8 cellular contexts compared by ENCODE assay signal in genomic region chr20:31951203-31951529, GRCh38. TPM values are rescaled to one million over a fixed set of nuclear protein-coding genes. Genes with fewer than 3 reads are reported as not detected.
A peak's percentile ranks its signal among the peaks of the same experiment; 100 is the strongest.
DNase-seq lines count a peak whose midpoint lies in the region; ATAC-seq, FAIRE-seq and TF ChIP-seq lines count a peak whose summit lies in the region.

No MANE protein-coding gene starts in this region.

- H3K4me1 Mint-ChIP-seq in T-helper 2 cell treated with Interferon-gamma antibody and Interleukin-4, amounts not matched to agents 5 μg/mL and 100 μg/mL, for 36 hours (ENCODE audit: low read depth) = peaks cover 28% of the 10 kb centered on the region
- H3K4me1 Mint-ChIP-seq in activated naive CD8-positive, alpha-beta T cell treated with anti-CD3 and anti-CD28 coated beads, Interleukin-2, amount 10 ng/mL, durations not matched to agents 7 days and 5 days = peaks cover 23% of the 10 kb centered on the region

- H3K27ac Mint-ChIP-seq in T-helper 2 cell treated with Interferon-gamma antibody and Interleukin-4, amounts not matched to agents 5 μg/mL and 100 μg/mL, for 36 hours = peak overlapping the region; percentile 91
- H3K27ac Mint-ChIP-seq in activated naive CD8-positive, alpha-beta T cell treated with anti-CD3 and anti-CD28 coated beads, Interleukin-2, amount 10 ng/mL, durations not matched to agents 7 days and 5 days = peak overlapping the region; percentile 96

- intact Hi-C loops in kidney (cut with DNase I) = loop anchor here (5.0 to 10.0 kb wide), 2 partner anchors 99 to 126 kb away; no protein-coding TSS in a partner anchor

- H3K9ac ChIP-seq in kidney (ENCODE audit: low read length in 2 of 2) (peak overlapping the region; percentile 71 to 92), subcutaneous abdominal adipose tissue (ENCODE audit: low read length in 5 of 5) (peak overlapping the region; percentile 90 to 98 (median 94))

- POLR2A ChIA-PET in activated naive CD8-positive, alpha-beta T cell treated with anti-CD3 and anti-CD28 coated beads, Interleukin-2, amount 10 ng/mL, durations not matched to agents 7 days and 5 days (lab: Charles Lee) = interaction anchor here (1.0 to 1.3 kb wide), 3 partner anchors 91 to 128 kb away, joined by 3 to 4 read pairs (median 3); no protein-coding TSS in a partner anchor

- H3K36me3 Mint-ChIP-seq in T-helper 2 cell treated with Interferon-gamma antibody and Interleukin-4, amounts not matched to agents 5 μg/mL and 100 μg/mL, for 36 hours (ENCODE audit: low read depth) = peaks cover 32% of the 10 kb centered on the region
- H3K36me3 Mint-ChIP-seq in activated naive CD8-positive, alpha-beta T cell treated with anti-CD3 and anti-CD28 coated beads, Interleukin-2, amount 10 ng/mL, durations not matched to agents 7 days and 5 days = peaks cover 25% of the 10 kb centered on the region

- H3K27me3 ChIP-seq in subcutaneous abdominal adipose tissue (ENCODE audit: control insufficient read depth in 5 of 5, insufficient read depth in 4 of 5, low read length in 5 of 5) = peaks cover 0 to 3% (median 0%) of the 10 kb centered on the region in 5 donors

- peak overlapping the region; percentile 97 for H3K4me3 Mint-ChIP-seq in T-helper 2 cell treated with Interferon-gamma antibody and Interleukin-4, amounts not matched to agents 5 μg/mL and 100 μg/mL, for 36 hours
- H3K4me3 Mint-ChIP-seq in activated naive CD8-positive, alpha-beta T cell treated with anti-CD3 and anti-CD28 coated beads, Interleukin-2, amount 10 ng/mL, durations not matched to agents 7 days and 5 days = peak overlapping the region; percentile 99

- H3K4me1 ChIP-seq in kidney (ENCODE audit: control insufficient read depth in 1 of 2, insufficient read depth in 1 of 2, low read depth in 1 of 2, low read length in 2 of 2) (peaks cover 6 to 11% of the 10 kb centered on the region in 2 donors), subcutaneous abdominal adipose tissue (ENCODE audit: control insufficient read depth in 5 of 5, insufficient read depth in 5 of 5, low read length in 5 of 5) (peaks cover 5 to 17% (median 13%) of the 10 kb centered on the region in 5 donors)

- FAIRE-seq in kidney (lab: Jason Lieb, UNC) = no peak

- H3K4me3 ChIP-seq in kidney (ENCODE audit: low read length in 2 of 2) (peak overlapping the region; percentile 86 to 89), subcutaneous abdominal adipose tissue (ENCODE audit: low read depth in 1 of 5, low read length in 5 of 5) (peak overlapping the region; percentile 84 to 97 (median 95))

- peaks cover 6% of the 10 kb centered on the region for H3K27me3 Mint-ChIP-seq in T-helper 2 cell treated with Interferon-gamma antibody and Interleukin-4, amounts not matched to agents 5 μg/mL and 100 μg/mL, for 36 hours (ENCODE audit: low read depth)
- H3K27me3 Mint-ChIP-seq in activated naive CD8-positive, alpha-beta T cell treated with anti-CD3 and anti-CD28 coated beads, Interleukin-2, amount 10 ng/mL, durations not matched to agents 7 days and 5 days = peaks cover 6% of the 10 kb centered on the region

- no peaks in the 10 kb centered on the region for H3K9me3 ChIP-seq in kidney (ENCODE audit: control insufficient read depth in 1 of 2, low read length in 2 of 2)
- H3K9me3 ChIP-seq in subcutaneous abdominal adipose tissue (ENCODE audit: control insufficient read depth in 5 of 5, low read length in 5 of 5) = peaks cover 0 to 5% (median 0%) of the 10 kb centered on the region in 5 donors

- no peak for TF ChIP-seq CTCF in kidney (IDR thresholded peaks at IDR 0.05; ENCODE audit: borderline replicate concordance, extremely low read depth, insufficient read depth)

- H3K27ac ChIP-seq in kidney (ENCODE audit: low read depth in 2 of 2, low read length in 2 of 2) = no peak overlapping the region
- peak overlapping the region; percentile 41 for H3K27ac ChIP-seq in subcutaneous abdominal adipose tissue (ENCODE audit: low read depth, low read length)

- ATAC-seq in activated naive CD8-positive, alpha-beta T cell treated with anti-CD3 and anti-CD28 coated beads, Interleukin-2, amount 10 ng/mL, durations not matched to agents 7 days and 5 days (ENCODE audit: low read depth) = no peak
- ATAC-seq in GM19463 (IDR thresholded peaks at IDR 0.05; ENCODE audit: unreplicated experiment) (no peak), GM19351 (IDR thresholded peaks at IDR 0.05; ENCODE audit: unreplicated experiment) (no peak)

- no peak for DNase-seq in T-helper 2 cell treated with Interferon-gamma antibody and Interleukin-4, amounts not matched to agents 5 μg/mL and 100 μg/mL, for 36 hours (ENCODE audit: low spot score)
- DNase-seq in T-helper 2 cell (no peak), kidney (no peak), DMS53 treated with DMSO at 0.1 percent for 48 hours (lab: John Stamatoyannopoulos, UW; ENCODE audit: unreplicated experiment) (no peak)
- no peak for DNase-seq in activated naive CD8-positive, alpha-beta T cell treated with anti-CD3 and anti-CD28 coated beads, Interleukin-2, amount 10 ng/mL, durations not matched to agents 7 days and 5 days

- H3K9me3 Mint-ChIP-seq in T-helper 2 cell treated with Interferon-gamma antibody and Interleukin-4, amounts not matched to agents 5 μg/mL and 100 μg/mL, for 36 hours = no peaks in the 10 kb centered on the region
- H3K9me3 Mint-ChIP-seq in activated naive CD8-positive, alpha-beta T cell treated with anti-CD3 and anti-CD28 coated beads, Interleukin-2, amount 10 ng/mL, durations not matched to agents 7 days and 5 days = no peaks in the 10 kb centered on the region

- peaks cover 13 to 25% of the 10 kb centered on the region in 2 donors for H3K36me3 ChIP-seq in kidney (ENCODE audit: control insufficient read depth in 1 of 2, insufficient read depth in 2 of 2, low read length in 2 of 2)
- peaks cover 14 to 39% (median 30%) of the 10 kb centered on the region in 5 donors for H3K36me3 ChIP-seq in subcutaneous abdominal adipose tissue (ENCODE audit: control insufficient read depth in 5 of 5, insufficient read depth in 5 of 5, low read length in 5 of 5)

RNA-seq across cellular contexts. Expression of gene PDRG1, which starts 0.7 kb away (rescaled TPM):
- total RNA-seq in activated naive CD8-positive, alpha-beta T cell treated with anti-CD3 and anti-CD28 coated beads, Interleukin-2, amount 10 ng/mL, durations not matched to agents 7 days and 5 days = 10 to 100 TPM; 13.1 to 13.4 TPM
- total RNA-seq in kidney = 10.4 TPM
- polyA plus RNA-seq in kidney (ENCODE audit: insufficient read depth, low read depth, low replicate concordance) = 22.5 TPM

RNA-seq across cellular contexts. Expression of gene XKR7, which starts 16.8 kb away (rescaled TPM):
- total RNA-seq in activated naive CD8-positive, alpha-beta T cell treated with anti-CD3 and anti-CD28 coated beads, Interleukin-2, amount 10 ng/mL, durations not matched to agents 7 days and 5 days = not detected
- 0.06 TPM for total RNA-seq in kidney
- not detected for polyA plus RNA-seq in kidney (ENCODE audit: insufficient read depth, low read depth, low replicate concordance)

RNA-seq across cellular contexts. Expression of gene CCM2L, which starts 59.1 kb away (rescaled TPM):
- not detected for total RNA-seq in activated naive CD8-positive, alpha-beta T cell treated with anti-CD3 and anti-CD28 coated beads, Interleukin-2, amount 10 ng/mL, durations not matched to agents 7 days and 5 days
- 13.8 TPM for total RNA-seq in kidney
- polyA plus RNA-seq in kidney (ENCODE audit: insufficient read depth, low read depth, low replicate concordance) = 9.9 TPM

Comparison
In these comparisons a context has a peak if more than half of its experiments do, and no peak if none do; other contexts are left out.
1. RNA of gene CCM2L, which starts 59.1 kb away (total RNA-seq): 13.8 TPM in kidney (single experiment); not detected in activated naive CD8-positive, alpha-beta T cell treated with anti-CD3 and anti-CD28 coated beads, Interleukin-2, amount 10 ng/mL, durations not matched to agents 7 days and 5 days; every median in the first group is over 10 times any median in the second.